In the genomic region with DNA sequence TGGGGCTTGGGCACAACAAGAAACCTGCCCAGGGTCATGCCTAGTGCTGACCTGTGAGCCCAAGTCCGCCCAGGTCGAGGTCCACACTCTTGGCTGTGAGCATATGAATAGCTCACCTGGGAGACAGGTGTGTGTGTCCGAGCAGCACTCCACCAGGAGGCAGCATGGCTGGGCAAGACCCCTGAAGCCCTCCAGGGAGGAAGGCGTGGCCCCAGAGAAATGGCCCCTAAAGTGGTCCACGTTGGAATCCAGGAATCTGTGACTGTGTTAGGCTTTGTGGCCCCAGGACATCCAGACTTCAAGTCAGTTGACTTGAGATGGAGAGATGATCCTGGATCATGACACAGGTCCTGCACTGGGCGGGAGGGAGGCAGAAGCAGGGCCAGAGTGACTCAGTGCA, we compare ENCODE assay signal across 21 cellular contexts.
"Had no signal": no experiment of that assay in that cellular context is flagged by ENCODE, and none has a peak within 500 bp of the region (broad histone marks: within the 10 kb centered on the region; RNA-seq: fewer than 3 reads in every experiment).

No MANE protein-coding gene starts in this region.

- H3K4me1 ChIP-seq: gastrocnemius medialis, heart left ventricle, stomach had no signal

- H3K9me3 Mint-ChIP-seq: activated T-helper 1 cell treated with anti-CD3 and anti-CD28 coated beads, Interleukin-12 subunit alpha, Interleukin-12 subunit beta, Interleukin-2, Interleukin-4 antibody, amounts not matched to agents 30 ng/mL and 10 ng/mL and 1 ng/mL, durations not matched to agents 14 hours and 24 hours and 36 hours had no signal

- H3K36me3 Mint-ChIP-seq: naive thymus-derived CD4-positive, alpha-beta T cell had no signal

- H3K36me3 ChIP-seq: gastrocnemius medialis, heart left ventricle, neutrophil, stomach, thoracic aorta had no signal

- DNase-seq: activated CD4-positive, alpha-beta T cell treated with anti-CD3 and anti-CD28 coated beads for 1 hour; activated CD4-positive, alpha-beta T cell treated with anti-CD3 and anti-CD28 coated beads, Interleukin-2, amount 50 U/mL, for 4 hours; activated naive CD4-positive, alpha-beta T cell treated with anti-CD3 and anti-CD28 coated beads for 36 hours; activated naive CD8-positive, alpha-beta T cell treated with anti-CD3 and anti-CD28 coated beads, Interleukin-2, amount 50 U/mL, for 24 hours; cerebellar nuclear complex; dermis blood vessel endothelial cell; effector memory CD8-positive, alpha-beta T cell; gastrocnemius medialis; heart left ventricle; naive thymus-derived CD4-positive, alpha-beta T cell; T-helper 1 cell; T1000 had no signal

- H3K4me3 Mint-ChIP-seq: activated naive CD4-positive, alpha-beta T cell treated with anti-CD3 and anti-CD28 coated beads for 36 hours; activated naive CD8-positive, alpha-beta T cell treated with anti-CD3 and anti-CD28 coated beads, Interleukin-2, amount 50 U/mL, for 24 hours; activated T-helper 1 cell treated with anti-CD3 and anti-CD28 coated beads, Interleukin-12 subunit alpha, Interleukin-12 subunit beta, Interleukin-2, Interleukin-4 antibody, amounts not matched to agents 30 ng/mL and 10 ng/mL and 1 ng/mL, durations not matched to agents 14 hours and 24 hours and 36 hours; effector memory CD8-positive, alpha-beta T cell; naive thymus-derived CD4-positive, alpha-beta T cell had no signal

- ATAC-seq: activated naive CD8-positive, alpha-beta T cell treated with anti-CD3 and anti-CD28 coated beads, Interleukin-2, amount 50 U/mL, for 24 hours; effector memory CD8-positive, alpha-beta T cell; gastrocnemius medialis; heart left ventricle; mucosa of descending colon; naive thymus-derived CD4-positive, alpha-beta T cell; SK-N-SH treated with all-trans-retinoic acid at 6 μM for 48 hours had no signal

- H3K27ac Mint-ChIP-seq: activated naive CD4-positive, alpha-beta T cell treated with anti-CD3 and anti-CD28 coated beads for 36 hours; activated naive CD8-positive, alpha-beta T cell treated with anti-CD3 and anti-CD28 coated beads, Interleukin-2, amount 50 U/mL, for 24 hours; activated T-helper 1 cell treated with anti-CD3 and anti-CD28 coated beads, Interleukin-12 subunit alpha, Interleukin-12 subunit beta, Interleukin-2, Interleukin-4 antibody, amounts not matched to agents 30 ng/mL and 10 ng/mL and 1 ng/mL, durations not matched to agents 14 hours and 24 hours and 36 hours; effector memory CD8-positive, alpha-beta T cell; naive thymus-derived CD4-positive, alpha-beta T cell had no signal

- H3K9me3 ChIP-seq: gastrocnemius medialis, mucosa of descending colon, neutrophil, thoracic aorta had no signal

- H3K4me3 ChIP-seq: gastrocnemius medialis, heart left ventricle, mucosa of descending colon, smooth muscle cell, stomach, thoracic aorta had no signal

- H3K27me3 Mint-ChIP-seq: activated naive CD8-positive, alpha-beta T cell treated with anti-CD3 and anti-CD28 coated beads, Interleukin-2, amount 50 U/mL, for 24 hours had no signal

- H3K4me1 Mint-ChIP-seq: activated naive CD8-positive, alpha-beta T cell treated with anti-CD3 and anti-CD28 coated beads, Interleukin-2, amount 50 U/mL, for 24 hours had no signal

- H3K27ac ChIP-seq: epithelial cell of prostate, gastrocnemius medialis, heart left ventricle, neutrophil, stomach, thoracic aorta, VCaP had no signal
